ENCODE assay signal across 24 cellular contexts in the genomic region with DNA sequence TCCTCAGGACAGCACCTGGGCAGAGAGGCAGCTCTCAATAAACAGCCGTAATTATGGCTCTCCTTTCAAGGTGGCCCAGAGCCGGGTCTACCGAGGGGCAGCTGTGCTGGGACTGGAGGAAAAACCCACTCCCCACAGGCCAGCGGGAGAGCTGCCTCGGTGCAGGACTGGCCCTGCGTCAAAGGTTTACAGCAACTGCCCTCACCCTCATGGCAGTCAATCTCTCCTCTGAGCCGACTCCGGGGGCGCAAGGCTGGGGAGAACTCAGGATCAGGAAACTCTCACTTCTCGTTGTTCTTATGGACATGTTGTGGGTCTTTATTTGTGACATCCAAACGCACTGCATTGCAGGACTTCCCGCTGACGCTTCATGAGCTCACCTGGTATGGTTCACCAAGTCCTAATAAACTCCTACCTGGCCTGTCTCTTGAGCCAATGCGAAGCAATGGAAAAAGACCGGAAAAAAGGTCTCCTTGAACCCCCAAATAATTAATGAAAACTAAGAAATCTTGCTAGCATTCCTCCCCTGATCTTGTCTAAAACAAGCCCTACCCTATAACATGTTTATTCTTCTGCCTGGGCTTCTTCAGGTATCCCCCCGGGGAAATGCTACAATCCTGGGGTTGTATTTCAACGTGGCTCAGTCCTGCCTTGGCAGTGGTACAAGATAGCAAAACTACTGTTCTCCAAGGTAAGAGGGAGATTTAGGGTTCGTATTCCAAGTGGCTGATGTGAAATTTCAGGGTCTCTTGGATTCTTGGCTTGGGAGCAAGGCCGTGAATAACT.
"Had no signal": no experiment of that assay in that cellular context is flagged by ENCODE, and none has a peak within 500 bp of the region (broad histone marks: within the 10 kb centered on the region; RNA-seq: fewer than 3 reads in every experiment).

No MANE protein-coding gene starts in this region.

- H3K27ac ChIP-seq: colonic mucosa, epithelial cell of prostate, hepatocyte, left ventricle myocardium inferior, right lobe of liver, skin epidermis, thoracic aorta, uterus had no signal

- DNase-seq: activated CD4-positive, alpha-beta T cell treated with anti-CD3 and anti-CD28 coated beads for 36 hours; activated CD4-positive, CD25-positive, alpha-beta regulatory T cell; activated naive CD4-positive, alpha-beta T cell; activated T-cell treated with anti-CD3 and anti-CD28 coated beads for 4 hours; activated T-cell treated with anti-CD3 and anti-CD28 coated beads, Interleukin-2, amount 50 U/mL, for 72 hours; colonic mucosa; effector CD8-positive, alpha-beta T cell; glutamatergic neuron; islet precursor cell; left ventricle myocardium inferior; naive thymus-derived CD8-positive, alpha-beta T cell; right lobe of liver; stimulated activated CD4-positive, alpha-beta T cell treated with anti-CD3 and anti-CD28 coated beads, Interleukin-12 subunit alpha, Interleukin-12 subunit beta, amount 100 ng/mL, for 4 hours; stimulated activated CD4-positive, alpha-beta T cell treated with anti-CD3 and anti-CD28 coated beads, Interleukin-4, amount 100 ng/mL, for 1 hour; stimulated activated naive CD8-positive, alpha-beta T cell treated with anti-CD3 and anti-CD28 coated beads, Interleukin-15, Interleukin-2, amounts not matched to agents 100 U/mL and 50 U/mL, for 24 hours; uterus had no signal

- H3K4me3 ChIP-seq: colonic mucosa, hepatocyte, left ventricle myocardium inferior, lung, right lobe of liver, skin epidermis, thoracic aorta, uterus had no signal

- H3K36me3 ChIP-seq: colonic mucosa, left ventricle myocardium inferior, neutrophil, right lobe of liver, thoracic aorta, uterus had no signal

- H3K27ac Mint-ChIP-seq: activated CD4-positive, alpha-beta T cell treated with anti-CD3 and anti-CD28 coated beads for 36 hours; activated naive CD4-positive, alpha-beta T cell treated with anti-CD3 and anti-CD28 coated beads, Interleukin-2, amount 50 U/mL, for 72 hours; activated T-cell treated with anti-CD3 and anti-CD28 coated beads, Interleukin-2, amount 50 U/mL, for 72 hours; naive thymus-derived CD8-positive, alpha-beta T cell; type B pancreatic cell had no signal

- H2AFZ ChIP-seq: hepatocyte had no signal

- H3K27me3 ChIP-seq: colonic mucosa, hepatocyte, neutrophil, right lobe of liver, uterus had no signal

- H3K36me3 Mint-ChIP-seq: naive thymus-derived CD8-positive, alpha-beta T cell; type B pancreatic cell had no signal

- H3K9me3 ChIP-seq: colonic mucosa, left ventricle myocardium inferior, neutrophil, right lobe of liver, thoracic aorta, uterus had no signal

- H3K4me3 Mint-ChIP-seq: activated CD4-positive, alpha-beta T cell treated with anti-CD3 and anti-CD28 coated beads for 36 hours; activated T-cell treated with anti-CD3 and anti-CD28 coated beads, Interleukin-2, amount 50 U/mL, for 72 hours; naive thymus-derived CD8-positive, alpha-beta T cell; type B pancreatic cell had no signal

- H3K9me3 Mint-ChIP-seq: activated naive CD4-positive, alpha-beta T cell treated with anti-CD3 and anti-CD28 coated beads, Interleukin-2, amount 50 U/mL, for 72 hours; activated T-cell treated with anti-CD3 and anti-CD28 coated beads, Interleukin-2, amount 50 U/mL, for 72 hours; naive thymus-derived CD8-positive, alpha-beta T cell; type B pancreatic cell had no signal

- H3K4me2 ChIP-seq: hepatocyte had no signal
